In genomic region chr2:16870677-16871076, GRCh38 we compare ENCODE assay signal across 13 cellular contexts.
DNase-seq lines count a peak whose midpoint lies in the region; ATAC-seq and TF ChIP-seq lines count a peak whose summit lies in the region.
"Had no signal": no experiment of that assay in that cellular context is flagged by ENCODE, and none has a peak within 500 bp of the region (broad histone marks: within the 10 kb centered on the region; RNA-seq: fewer than 3 reads in every experiment).

No MANE protein-coding gene starts in this region.

- DNase-seq in DMS53 (lab: John Stamatoyannopoulos, UW) (peak; percentile 42), NCI-H2227 treated with DMSO at 0.1 percent for 48 hours (lab: John Stamatoyannopoulos, UW) (peak; percentile 79), cerebellar cortex (ENCODE audit: low spot score) (peak; percentile 5), retinal pigment epithelial cell (ENCODE audit: low read depth) (peak; percentile 62)
- DNase-seq: CD8-positive, alpha-beta memory T cell; HFFc6; KBM-7; NCI-H2029; NCI-H510A treated with DMSO at 0.1 percent for 48 hours; SW 1271 had no signal

- no peak for TF ChIP-seq POLR2A in GM18505 (IDR thresholded peaks at IDR 0.05; ENCODE audit: borderline replicate concordance, extremely low read depth, insufficient read depth, insufficient read length)

- ATAC-seq in GM18505 (IDR thresholded peaks at IDR 0.05; ENCODE audit: unreplicated experiment), result no peak
- no peak for ATAC-seq in GM21576 (IDR thresholded peaks at IDR 0.05; ENCODE audit: unreplicated experiment)
- ATAC-seq in GM19397 (IDR thresholded peaks at IDR 0.05; ENCODE audit: unreplicated experiment), result no peak

- no peak for TF ChIP-seq CTCF in retinal pigment epithelial cell (conservative IDR thresholded peaks at IDR 0.05; ENCODE audit: low read depth, low read length)

- no peak overlapping the region for H3K4me3 ChIP-seq in retinal pigment epithelial cell (ENCODE audit: low read length)

Comparison
In these comparisons a context has a peak if more than half of its experiments do, and no peak if none do; other contexts are left out.
1. DNase-seq: peak in every context shown above with its lines; median percentile 79 in NCI-H2227 treated with DMSO at 0.1 percent for 48 hours; 62 in retinal pigment epithelial cell; 42 in DMS53; 5 in cerebellar cortex.